1 cellular context compared by ENCODE assay signal in the genomic region with DNA sequence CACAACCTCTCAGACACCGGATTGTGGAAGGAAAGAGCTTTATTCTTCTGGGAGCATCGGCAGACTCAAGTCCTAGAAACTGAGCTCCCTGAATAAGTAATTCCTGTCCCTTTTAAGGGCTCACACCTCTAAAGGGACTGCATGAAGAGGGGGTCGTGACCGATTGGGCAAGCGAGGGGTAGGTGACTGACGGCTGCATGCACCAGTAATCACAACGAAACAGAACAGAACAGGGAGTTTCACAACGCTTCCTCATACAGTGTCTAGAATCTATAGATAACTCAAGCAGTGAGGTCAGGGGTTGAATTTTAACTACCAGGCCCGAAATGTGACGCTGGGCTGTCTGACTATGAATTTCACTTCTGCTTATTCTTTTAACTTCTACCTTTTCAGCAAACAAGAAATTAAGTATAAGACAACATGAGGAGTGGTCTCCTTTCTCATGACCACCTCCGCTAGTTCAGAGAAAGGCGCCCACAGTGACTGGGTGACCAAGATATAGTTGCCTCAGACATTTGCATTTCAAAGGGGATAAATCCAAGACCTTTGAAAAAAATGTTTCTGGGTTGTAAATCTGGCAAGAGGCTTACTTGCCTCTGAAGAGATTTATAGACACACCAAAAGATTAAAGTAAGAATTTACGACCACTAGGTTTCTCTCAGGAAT.
TF ChIP-seq lines count a peak whose summit lies in the region.

No MANE protein-coding gene starts in this region.

TF ChIP-seq in WTC11, 78 proteins besides CTCF, POLR2A, EP300 and RAD21 (continued from another document):
- TF ChIP-seq, protein P1, sequence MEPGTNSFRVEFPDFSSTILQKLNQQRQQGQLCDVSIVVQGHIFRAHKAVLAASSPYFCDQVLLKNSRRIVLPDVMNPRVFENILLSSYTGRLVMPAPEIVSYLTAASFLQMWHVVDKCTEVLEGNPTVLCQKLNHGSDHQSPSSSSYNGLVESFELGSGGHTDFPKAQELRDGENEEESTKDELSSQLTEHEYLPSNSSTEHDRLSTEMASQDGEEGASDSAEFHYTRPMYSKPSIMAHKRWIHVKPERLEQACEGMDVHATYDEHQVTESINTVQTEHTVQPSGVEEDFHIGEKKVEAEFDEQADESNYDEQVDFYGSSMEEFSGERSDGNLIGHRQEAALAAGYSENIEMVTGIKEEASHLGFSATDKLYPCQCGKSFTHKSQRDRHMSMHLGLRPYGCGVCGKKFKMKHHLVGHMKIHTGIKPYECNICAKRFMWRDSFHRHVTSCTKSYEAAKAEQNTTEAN (CRISPR knock-in tag; IDR thresholded peaks at IDR 0.05) = no peak
- no peak for TF ChIP-seq SOX15 (CRISPR knock-in tag; IDR thresholded peaks at IDR 0.05)
- no peak for TF ChIP-seq JAZF1 (CRISPR knock-in tag; IDR thresholded peaks at IDR 0.05)
- TF ChIP-seq RORB (CRISPR knock-in tag; IDR thresholded peaks at IDR 0.05) = no peak
